Comparison of ENCODE assay signal across 1 cellular context in the genomic region with DNA sequence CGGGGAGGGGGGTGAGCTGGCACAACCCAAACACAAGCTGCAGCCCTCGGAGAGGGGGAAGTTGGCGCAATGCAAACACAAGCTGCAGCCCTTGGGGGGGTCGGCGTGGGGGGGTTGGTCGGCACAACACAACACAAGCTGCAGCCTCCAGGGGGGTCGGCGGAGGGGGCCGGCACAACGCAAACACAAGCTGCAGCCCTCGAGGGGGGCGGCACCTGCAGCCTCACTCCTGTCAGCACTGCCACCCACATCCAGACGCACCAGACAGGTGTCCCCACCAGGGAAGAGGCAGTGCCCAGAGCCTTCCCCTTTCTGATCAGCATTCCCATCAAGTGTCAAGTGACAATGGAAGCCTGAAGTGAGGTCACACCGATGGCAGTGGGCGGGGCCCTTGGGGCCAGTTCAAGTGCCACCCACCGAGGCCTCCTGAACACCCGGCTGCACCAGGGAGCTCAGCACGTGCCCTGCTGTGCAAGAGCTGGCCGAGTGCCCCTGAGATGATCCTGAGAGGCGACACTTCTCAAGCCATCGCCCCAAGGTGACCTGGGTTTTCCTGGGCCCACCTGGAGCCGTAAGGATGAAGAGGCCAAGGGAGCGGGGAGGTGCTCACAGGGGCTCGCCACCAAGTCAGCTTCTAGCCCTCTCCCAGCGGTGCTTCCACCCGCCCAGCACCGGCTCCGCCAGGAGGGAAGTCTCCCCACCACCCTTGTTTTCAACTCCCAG.
TF ChIP-seq lines count a peak whose summit lies in the region.

No MANE protein-coding gene starts in this region.

TF ChIP-seq in HepG2, 621 proteins besides CTCF, POLR2A, EP300 and RAD21 (continued from another document):
- TF ChIP-seq ZNF292 (CRISPR knock-in tag; IDR thresholded peaks at IDR 0.05; ENCODE audit: borderline replicate concordance, low read depth), result 0 out of 2 replicates have a peak, but pooled peaks have one; percentile 8
- peak; percentile 24 for TF ChIP-seq HIVEP1 (CRISPR knock-in tag; IDR thresholded peaks at IDR 0.05)
- no peak for TF ChIP-seq SMARCC2 (IDR thresholded peaks at IDR 0.05)
- no peak for TF ChIP-seq XRCC5 (optimal IDR thresholded peaks at IDR 0.05; ENCODE audit: low read length)
- 0 out of 2 replicates have a peak, but pooled peaks have one; percentile 37 for TF ChIP-seq ZNF543 (CRISPR knock-in tag; IDR thresholded peaks at IDR 0.05)
- no peak for TF ChIP-seq FOXM1 (CRISPR knock-in tag; IDR thresholded peaks at IDR 0.05)
- TF ChIP-seq ZNF746 (CRISPR knock-in tag; IDR thresholded peaks at IDR 0.05), result no peak
- TF ChIP-seq GZF1 (CRISPR knock-in tag; IDR thresholded peaks at IDR 0.05), result no peak
